In genomic region chr7:129946282-129946681, GRCh38 we compare ENCODE assay signal across 27 cellular contexts. TPM values are rescaled to one million over a fixed set of nuclear protein-coding genes. Genes with fewer than 3 reads are reported as not detected.
DNase-seq lines count a peak whose midpoint lies in the region; ATAC-seq and TF ChIP-seq lines count a peak whose summit lies in the region.
"Had no signal": no experiment of that assay in that cellular context is flagged by ENCODE, and none has a peak within 500 bp of the region (broad histone marks: within the 10 kb centered on the region; RNA-seq: fewer than 3 reads in every experiment).

No MANE protein-coding gene starts in this region.

- no peaks in the 10 kb centered on the region for H3K27me3 ChIP-seq in osteoblast (ENCODE audit: insufficient read depth, low read length)
- H3K27me3 ChIP-seq: BE2C, MG63 had no signal

- H3K79me2 ChIP-seq in osteoblast (ENCODE audit: insufficient read depth, low read length), result peaks cover 91% of the 10 kb centered on the region

- H3K27ac Mint-ChIP-seq in activated naive CD8-positive, alpha-beta T cell, result peak overlapping the region; percentile 50
- H3K27ac Mint-ChIP-seq in activated naive CD8-positive, alpha-beta T cell treated with anti-CD3 and anti-CD28 coated beads, Interleukin-2, amount 50 U/mL, for 24 hours, result no peak overlapping the region
- H3K27ac Mint-ChIP-seq in chondrocyte (ENCODE audit: unreplicated experiment) (peak overlapping the region; percentile 3), progenitor cell of endocrine pancreas (no peak overlapping the region)
- H3K27ac Mint-ChIP-seq: CD14-positive monocyte had no signal

- ATAC-seq in activated naive CD8-positive, alpha-beta T cell treated with anti-CD3 and anti-CD28 coated beads, Interleukin-2, amount 50 U/mL, for 24 hours, result no peak
- ATAC-seq: HCT116, Panc1 had no signal

- TF ChIP-seq CTCF in chondrocyte (IDR thresholded peaks at IDR 0.05) (no peak), osteoblast (IDR thresholded peaks at IDR 0.05; ENCODE audit: extremely low read depth, low read depth, low read length) (no peak), progenitor cell of endocrine pancreas (IDR thresholded peaks at IDR 0.05; ENCODE audit: unreplicated experiment) (no peak)

- no peak overlapping the region for H3K4me3 ChIP-seq in osteoblast (ENCODE audit: insufficient read depth, low read length)
- H3K4me3 ChIP-seq: MG63 had no signal

- no peaks in the 10 kb centered on the region for H3K27me3 Mint-ChIP-seq in activated naive CD8-positive, alpha-beta T cell
- no peaks in the 10 kb centered on the region for H3K27me3 Mint-ChIP-seq in activated naive CD8-positive, alpha-beta T cell treated with anti-CD3 and anti-CD28 coated beads, Interleukin-2, amount 50 U/mL, for 24 hours
- H3K27me3 Mint-ChIP-seq in chondrocyte (ENCODE audit: low read depth) (no peaks in the 10 kb centered on the region), progenitor cell of endocrine pancreas (no peaks in the 10 kb centered on the region)
- H3K27me3 Mint-ChIP-seq: CD8-positive, alpha-beta memory T cell had no signal

- H3K27ac ChIP-seq in osteoblast (ENCODE audit: low read depth, low read length), result no peak overlapping the region

- peaks cover 22% of the 10 kb centered on the region for H3K4me1 Mint-ChIP-seq in activated naive CD8-positive, alpha-beta T cell (ENCODE audit: low read depth)
- H3K4me1 Mint-ChIP-seq in activated naive CD8-positive, alpha-beta T cell treated with anti-CD3 and anti-CD28 coated beads, Interleukin-2, amount 50 U/mL, for 24 hours, result peaks cover 14% of the 10 kb centered on the region
- H3K4me1 Mint-ChIP-seq in chondrocyte (ENCODE audit: low read depth), result peaks cover 31% of the 10 kb centered on the region
- peaks cover 11% of the 10 kb centered on the region for H3K4me1 Mint-ChIP-seq in progenitor cell of endocrine pancreas (ENCODE audit: low read depth)

- peaks cover 59% of the 10 kb centered on the region for H4K20me1 ChIP-seq in osteoblast (ENCODE audit: insufficient read depth, low read length)

- H3K36me3 ChIP-seq in osteoblast (ENCODE audit: insufficient read depth, low read length), result peaks cover 4% of the 10 kb centered on the region
- H3K36me3 ChIP-seq: BE2C had no signal

- DNase-seq in activated naive CD8-positive, alpha-beta T cell treated with anti-CD3 and anti-CD28 coated beads, Interleukin-2, amount 50 U/mL, for 24 hours, result no peak
- DNase-seq in chondrocyte (ENCODE audit: low spot score) (no peak), osteoblast (ENCODE audit: insufficient read length, low spot score, missing footprints) (peak; percentile 74), DMS53 (lab: John Stamatoyannopoulos, UW) (no peak), progenitor cell of endocrine pancreas (ENCODE audit: low spot score, unreplicated experiment) (no peak), activated gamma-delta T cell treated with Interleukin-2 at 50 U/mL for 16 hours (no peak)
- DNase-seq in activated CD8-positive, alpha-beta memory T cell treated with anti-CD3 and anti-CD28 coated beads for 24 hours, result no peak
- DNase-seq: 8988T; ACHN; BE2C; CD8-positive, alpha-beta memory T cell; DMS 273 treated with DMSO at 0.1 percent for 48 hours; DMS79 treated with DMSO at 0.1 percent for 48 hours; GF-D8; KBM-7; MG63; NCI-H1105 treated with DMSO at 0.1 percent for 48 hours; NCI-H146; NCI-H2029; NCI-H446 treated with DMSO at 0.1 percent for 48 hours; NCI-H526; NCI-H82; SHP77 treated with DMSO at 0.1 percent for 48 hours had no signal

- H2AFZ ChIP-seq in osteoblast (ENCODE audit: low read length), result no peak overlapping the region

- no peak overlapping the region for H3K4me2 ChIP-seq in osteoblast (ENCODE audit: insufficient read depth, low read length)

- no peaks in the 10 kb centered on the region for H3K9me3 Mint-ChIP-seq in activated naive CD8-positive, alpha-beta T cell (ENCODE audit: low read depth)
- no peaks in the 10 kb centered on the region for H3K9me3 Mint-ChIP-seq in activated naive CD8-positive, alpha-beta T cell treated with anti-CD3 and anti-CD28 coated beads, Interleukin-2, amount 50 U/mL, for 24 hours
- no peaks in the 10 kb centered on the region for H3K9me3 Mint-ChIP-seq in chondrocyte (ENCODE audit: low read depth)
- peaks cover 9% of the 10 kb centered on the region for H3K9me3 Mint-ChIP-seq in progenitor cell of endocrine pancreas (ENCODE audit: low read depth)
- H3K9me3 Mint-ChIP-seq: CD8-positive, alpha-beta memory T cell had no signal

- no peak overlapping the region for H3K4me3 Mint-ChIP-seq in activated naive CD8-positive, alpha-beta T cell
- no peak overlapping the region for H3K4me3 Mint-ChIP-seq in activated naive CD8-positive, alpha-beta T cell treated with anti-CD3 and anti-CD28 coated beads, Interleukin-2, amount 50 U/mL, for 24 hours
- H3K4me3 Mint-ChIP-seq in chondrocyte (ENCODE audit: unreplicated experiment) (no peak overlapping the region), progenitor cell of endocrine pancreas (ENCODE audit: low read depth) (no peak overlapping the region)
- H3K4me3 Mint-ChIP-seq: CD14-positive monocyte; CD8-positive, alpha-beta memory T cell had no signal

- no peaks in the 10 kb centered on the region for H3K9me3 ChIP-seq in osteoblast (ENCODE audit: low read depth, low read length)
- H3K9me3 ChIP-seq: BE2C, MG63 had no signal

- peaks cover 10% of the 10 kb centered on the region for H3K36me3 Mint-ChIP-seq in activated naive CD8-positive, alpha-beta T cell
- H3K36me3 Mint-ChIP-seq in activated naive CD8-positive, alpha-beta T cell treated with anti-CD3 and anti-CD28 coated beads, Interleukin-2, amount 50 U/mL, for 24 hours (ENCODE audit: low read depth), result peaks cover 2% of the 10 kb centered on the region
- H3K36me3 Mint-ChIP-seq in chondrocyte (ENCODE audit: low read depth) (peaks cover 7% of the 10 kb centered on the region), progenitor cell of endocrine pancreas (ENCODE audit: insufficient read depth) (peaks cover 16% of the 10 kb centered on the region)

- H3K4me1 ChIP-seq in osteoblast (ENCODE audit: insufficient read depth, low read length), result peaks cover 36% of the 10 kb centered on the region
- H3K4me1 ChIP-seq: BE2C had no signal

RNA-seq across cellular contexts. Expression of gene UBE2H, which starts 6.5 kb away (rescaled TPM):
- total RNA-seq in chondrocyte (137 to 172 TPM (median 167 TPM) in 3 replicates), osteoblast (60.1 and 61.2 TPM in 2 replicates), progenitor cell of endocrine pancreas (87.6 and 99.1 TPM in 2 replicates)

Comparison
In these comparisons a context has a peak if more than half of its experiments do, and no peak if none do; other contexts are left out.
1. H3K27ac Mint-ChIP-seq: peak in activated naive CD8-positive, alpha-beta T cell (single experiment) and chondrocyte (single experiment); none in activated naive CD8-positive, alpha-beta T cell treated with anti-CD3 and anti-CD28 coated beads, Interleukin-2, amount 50 U/mL, for 24 hours (single experiment) and progenitor cell of endocrine pancreas (single experiment).